18 cellular contexts compared by ENCODE assay signal in genomic region chr6:6270948-6271347, GRCh38. TPM values are rescaled to one million over a fixed set of nuclear protein-coding genes. Genes with fewer than 3 reads are reported as not detected.
DNase-seq lines count a peak whose midpoint lies in the region; ATAC-seq, FAIRE-seq and TF ChIP-seq lines count a peak whose summit lies in the region.
"Had no signal": no experiment of that assay in that cellular context is flagged by ENCODE, and none has a peak within 500 bp of the region (broad histone marks: within the 10 kb centered on the region; RNA-seq: fewer than 3 reads in every experiment).

No MANE protein-coding gene starts in this region.

- H3K9ac ChIP-seq in neuronal stem cell (ENCODE audit: low read depth, low read length, poor library complexity): no peak overlapping the region
- H3K9ac ChIP-seq: BLaER1, GM23248 had no signal

- H3K9me3 ChIP-seq in esophagus muscularis mucosa: no peaks in the 10 kb centered on the region
- no peaks in the 10 kb centered on the region for H3K9me3 ChIP-seq in small intestine (ENCODE audit: control insufficient read depth, low read depth)
- H3K9me3 ChIP-seq in neuronal stem cell (replicated peaks in 1 of 2; ENCODE audit: control insufficient read depth in 2 of 2, insufficient read depth in 1 of 2, low read depth in 1 of 2, low read length in 2 of 2): no peaks in the 10 kb centered on the region
- H3K9me3 ChIP-seq: BLaER1 had no signal

- no peak overlapping the region for H2AK5ac ChIP-seq in neuronal stem cell (ENCODE audit: low read depth, low read length)

- TF ChIP-seq CTCF in esophagus muscularis mucosa (IDR thresholded peaks at IDR 0.05): no peak

- H2AFZ ChIP-seq in neuronal stem cell (ENCODE audit: low read length): no peak overlapping the region
- H2AFZ ChIP-seq: GM23248 had no signal

- FAIRE-seq in small intestine (lab: Jason Lieb, UNC): no peak

- no peak overlapping the region for H4K91ac ChIP-seq in neuronal stem cell (ENCODE audit: low read depth, low read length, poor library complexity)

- H3K18ac ChIP-seq in neuronal stem cell (ENCODE audit: low read length): no peak overlapping the region

- no peak overlapping the region for H3K27ac ChIP-seq in esophagus muscularis mucosa (replicated peaks in 1 of 4)
- H3K27ac ChIP-seq in small intestine (ENCODE audit: low read depth in 1 of 2, low read length in 1 of 2): no peak overlapping the region
- no peak overlapping the region for H3K27ac ChIP-seq in neuronal stem cell (replicated peaks; ENCODE audit: low read length)
- H3K27ac ChIP-seq: BLaER1, GM23248 had no signal

- ATAC-seq in GM21528 (IDR thresholded peaks at IDR 0.05; ENCODE audit: low FRiP score, unreplicated experiment): no peak
- ATAC-seq in HG02840 (IDR thresholded peaks at IDR 0.05; ENCODE audit: low FRiP score, unreplicated experiment): no peak
- ATAC-seq: CD8-positive, alpha-beta T cell had no signal

- no peaks in the 10 kb centered on the region for H3K27me3 ChIP-seq in esophagus muscularis mucosa
- H3K27me3 ChIP-seq in small intestine (ENCODE audit: control insufficient read depth in 2 of 2, insufficient read depth in 2 of 2, low read length in 2 of 2): peaks cover 0 to 2% of the 10 kb centered on the region in 2 donors
- no peaks in the 10 kb centered on the region for H3K27me3 ChIP-seq in neuronal stem cell (ENCODE audit: control insufficient read depth in 3 of 3, insufficient read depth in 3 of 3, low read depth in 1 of 3, low read length in 3 of 3)
- H3K27me3 ChIP-seq: BLaER1 had no signal

- no peak overlapping the region for H2BK15ac ChIP-seq in neuronal stem cell (ENCODE audit: low read length)

- no peak overlapping the region for H2BK12ac ChIP-seq in neuronal stem cell (ENCODE audit: low read length)

- H3K14ac ChIP-seq in neuronal stem cell (ENCODE audit: low read length): no peak overlapping the region

- H3K4me3 ChIP-seq in esophagus muscularis mucosa (no peak overlapping the region), small intestine (ENCODE audit: low read depth in 1 of 2, low read length in 2 of 2) (no peak overlapping the region), neuronal stem cell (ENCODE audit: low read length in 2 of 2) (no peak overlapping the region)
- H3K4me3 ChIP-seq: BLaER1, GM23248 had no signal

- WGBS in esophagus muscularis mucosa: 91% methylated on average over 4 of the region's 4 CpGs
- WGBS in small intestine, 3 donors: 26 to 65% (median 48%) methylated on average over 4 of the region's 4 CpGs
- whole genome bisulfite sequencing in neuronal stem cell (ENCODE audit: extremely low coverage in 2 of 2, insufficient read length in 2 of 2, insufficient replicate concordance in 1 of 2), 2 donors: no CpG with 5 or more reads among the region's 4 CpGs

- no peak for TF ChIP-seq POLR2A in esophagus muscularis mucosa (IDR thresholded peaks at IDR 0.05; ENCODE audit: low read depth)

- no peak for TF ChIP-seq EP300 in esophagus muscularis mucosa (IDR thresholded peaks at IDR 0.05)

- no peak overlapping the region for H4K8ac ChIP-seq in neuronal stem cell (ENCODE audit: low read depth, low read length)

- H3K23ac ChIP-seq in neuronal stem cell (ENCODE audit: low read depth, low read length, poor library complexity): no peak overlapping the region

- DNase-seq in NOMO-1 treated with DMSO at 0.1 percent for 48 hours (lab: John Stamatoyannopoulos, UW; ENCODE audit: unreplicated experiment) (peak; percentile 21), NOMO-1 treated with dmso at 0.1 percent for 144 hours (lab: John Stamatoyannopoulos, UW; ENCODE audit: unreplicated experiment) (no peak), MV-4-11 (lab: John Stamatoyannopoulos, UW) (peak; percentile 36), esophagus muscularis mucosa (ENCODE audit: extremely low spot score) (peak; percentile 89), small intestine (peak; percentile 69), neuronal stem cell (ENCODE audit: low spot score) (no peak)
- DNase-seq: 8988T; Calu3; CD8-positive, alpha-beta T cell; DMS79 treated with DMSO at 0.1 percent for 48 hours; GF-D8; GM23248; H7 had no signal

- no peak overlapping the region for H3K4ac ChIP-seq in neuronal stem cell (ENCODE audit: low read length)

- no peak overlapping the region for H2BK120ac ChIP-seq in neuronal stem cell (ENCODE audit: low read depth, low read length)

- H3K36me3 ChIP-seq in esophagus muscularis mucosa (no peaks in the 10 kb centered on the region), small intestine (ENCODE audit: control insufficient read depth in 2 of 2, insufficient read depth in 2 of 2, low read length in 2 of 2) (no peaks in the 10 kb centered on the region), neuronal stem cell (replicated peaks in 1 of 2; ENCODE audit: control insufficient read depth in 2 of 2, insufficient read depth in 2 of 2, low read length in 2 of 2) (no peaks in the 10 kb centered on the region)
- H3K36me3 ChIP-seq: BLaER1 had no signal

- intact Hi-C loops in esophagus muscularis mucosa (cut with DNase I): no loop called here

- H3K4me1 ChIP-seq in esophagus muscularis mucosa: no peaks in the 10 kb centered on the region
- no peaks in the 10 kb centered on the region for H3K4me1 ChIP-seq in small intestine (ENCODE audit: control insufficient read depth in 2 of 2, insufficient read depth in 1 of 2, low read depth in 1 of 2, low read length in 1 of 2)
- H3K4me1 ChIP-seq in neuronal stem cell (ENCODE audit: control insufficient read depth in 2 of 2, insufficient read depth in 1 of 2, low read depth in 1 of 2, low read length in 2 of 2): peaks cover 0 to 2% of the 10 kb centered on the region in 2 donors
- H3K4me1 ChIP-seq: BLaER1 had no signal

- no peak overlapping the region for H3K4me2 ChIP-seq in neuronal stem cell (ENCODE audit: insufficient read depth, low read length, poor library complexity, severe bottlenecking)
- H3K4me2 ChIP-seq: BLaER1 had no signal

- no peaks in the 10 kb centered on the region for H3K79me1 ChIP-seq in neuronal stem cell (ENCODE audit: low read depth, low read length)

- H2BK5ac ChIP-seq in neuronal stem cell (ENCODE audit: low read length): no peak overlapping the region

RNA-seq across cellular contexts. Expression of gene F13A1, which starts 49.5 kb away (rescaled TPM):
- total RNA-seq in esophagus muscularis mucosa: 100 to 1,000 TPM in 2 of 4 donors, 10 to 100 TPM in 2; 63.6 to 173 (median 101) TPM
- polyA plus RNA-seq in small intestine: 10 to 100 TPM in 1 of 3 donors, 1 to 10 TPM in 1, under 1 TPM in 1; 0.45 to 30.5 (median 1.1) TPM
- polyA plus RNA-seq in neuronal stem cell (2013, experiment 1 of 2): 0.29 TPM
- 0.29 TPM for polyA plus RNA-seq in neuronal stem cell (2013, experiment 2 of 2)
- total RNA-seq: A673, Calu3, GM23248 had no signal
- polyA plus RNA-seq: AG04450, GM23248 had no signal

Comparison
In these comparisons a context has a peak if more than half of its experiments do, and no peak if none do; other contexts are left out.
1. DNase-seq: peak in NOMO-1 treated with DMSO at 0.1 percent for 48 hours (single experiment), MV-4-11 (single experiment), esophagus muscularis mucosa (single experiment) and small intestine (single experiment); none in NOMO-1 treated with dmso at 0.1 percent for 144 hours (single experiment) and neuronal stem cell (single experiment).